18 cellular contexts compared by ENCODE assay signal in the genomic region with DNA sequence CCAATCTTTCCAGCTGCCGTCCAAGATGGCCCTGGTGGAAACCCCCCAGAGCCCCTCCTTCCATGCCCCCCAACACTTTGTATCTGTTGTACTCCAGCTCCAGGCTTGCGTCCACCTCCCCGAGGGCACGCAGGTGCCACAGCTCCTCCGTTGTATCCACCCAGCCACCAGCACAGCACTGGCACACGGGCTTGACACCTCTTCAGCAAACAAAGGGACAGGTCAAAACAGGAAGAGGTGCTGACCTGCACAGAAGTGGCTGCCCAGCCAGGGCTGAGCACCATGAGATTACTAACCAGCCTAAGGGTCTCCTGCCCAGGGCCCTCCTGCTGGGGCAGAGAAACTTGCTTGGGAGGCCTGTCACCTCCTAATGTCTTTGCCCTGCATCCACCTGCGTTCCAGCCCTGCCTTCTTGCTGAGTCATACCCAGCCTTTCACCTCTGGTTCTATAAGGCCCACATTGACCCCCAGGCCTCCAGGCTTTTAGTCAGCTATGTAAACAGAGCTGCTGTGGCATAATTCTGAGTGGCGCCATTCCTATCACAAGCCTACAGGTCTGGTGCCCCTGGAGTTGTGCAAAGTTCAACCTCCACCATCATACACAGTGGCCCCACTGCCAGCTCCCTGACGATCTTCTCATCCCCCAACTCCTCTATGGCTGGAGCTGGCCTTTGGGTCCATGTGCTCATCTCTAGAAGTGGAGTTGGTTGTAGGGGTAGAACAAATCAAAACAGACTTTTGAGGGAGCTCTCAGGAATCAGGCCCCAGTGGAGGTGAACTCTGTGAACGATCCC. TPM values are rescaled to one million over a fixed set of nuclear protein-coding genes. Genes with fewer than 3 reads are reported as not detected.
A peak's percentile ranks its signal among the peaks of the same experiment; 100 is the strongest.
DNase-seq lines count a peak whose midpoint lies in the region; ATAC-seq and TF ChIP-seq lines count a peak whose summit lies in the region.
"Had no signal": no experiment of that assay in that cellular context is flagged by ENCODE, and none has a peak within 500 bp of the region (broad histone marks: within the 10 kb centered on the region; RNA-seq: fewer than 3 reads in every experiment).

No MANE protein-coding gene starts in this region.

- H3K27me3 ChIP-seq in breast epithelium, result no peaks in the 10 kb centered on the region
- H3K27me3 ChIP-seq in CD4-positive, alpha-beta T cell (ENCODE audit: control insufficient read depth, insufficient read depth, low read length), result no peaks in the 10 kb centered on the region
- no peaks in the 10 kb centered on the region for H3K27me3 ChIP-seq in GM23248 (replicated peaks; ENCODE audit: insufficient read depth)
- H3K27me3 ChIP-seq: cardiac muscle cell, esophagus muscularis mucosa, neutrophil had no signal

- TF ChIP-seq CTCF in MCF 10A (IDR thresholded peaks at IDR 0.05; ENCODE audit: unreplicated experiment) (no peak), breast epithelium (IDR thresholded peaks at IDR 0.05) (no peak)
- TF ChIP-seq CTCF in CD4-positive, alpha-beta T cell (IDR thresholded peaks at IDR 0.05), result no peak

- in situ Hi-C loops in GM23248 (cut with MboI), result no loop called here

- no peaks in the 10 kb centered on the region for H3K4me1 ChIP-seq in breast epithelium
- peaks cover 6% of the 10 kb centered on the region; the same call in 1 of the 2 replicates for H3K4me1 ChIP-seq in GM23248 (ENCODE audit: insufficient read depth)

- BruUV-seq in MCF 10A (replicated peaks; lab: Mats Ljungman, UMichigan), result no TSS peak

- CTCF ChIA-PET in MCF 10A (lab: Yijun Ruan, JAX), result interaction anchor here (0.9 to 1.9 kb wide), 4 partner anchors 8 to 356 kb away, joined by 3 to 8 read pairs (median 4); a partner anchor contains a TSS
- CTCF ChIA-PET in CD4-positive, alpha-beta T cell (lab: Charles Lee), result no interaction called here

- peak overlapping the region; percentile 31 for H3K4me3 Mint-ChIP-seq in MCF 10A (ENCODE audit: unreplicated experiment)
- no peak overlapping the region for H3K4me3 Mint-ChIP-seq in CD4-positive, alpha-beta T cell

- ATAC-seq in HG02798 (IDR thresholded peaks at IDR 0.05; ENCODE audit: poor library complexity, unreplicated experiment), result no peak
- no peak for ATAC-seq in CD4-positive, alpha-beta T cell (ENCODE audit: poor library complexity)

- 96 to 98% methylated on average over 10 of the region's 10 CpGs for WGBS in GM23248 (ENCODE audit: low coverage in 1 of 2, low lambda C conversion rate in 2 of 2, missing lambda C conversion rate in 2 of 2), 2 experiments

- H3K9me3 Mint-ChIP-seq in MCF 10A (ENCODE audit: unreplicated experiment), result no peaks in the 10 kb centered on the region
- no peaks in the 10 kb centered on the region for H3K9me3 Mint-ChIP-seq in CD4-positive, alpha-beta T cell

- H4K20me1 ChIP-seq in GM23248 (ENCODE audit: insufficient read depth), result no peaks in the 10 kb centered on the region

- H3K9me3 ChIP-seq in breast epithelium (no peaks in the 10 kb centered on the region), GM23248 (ENCODE audit: low read depth) (no peaks in the 10 kb centered on the region)
- no peaks in the 10 kb centered on the region for H3K9me3 ChIP-seq in CD4-positive, alpha-beta T cell (ENCODE audit: control insufficient read depth, low read length)
- H3K9me3 ChIP-seq: esophagus muscularis mucosa, neutrophil had no signal

- DNase-seq in MCF 10A (ENCODE audit: unreplicated experiment) (peak; percentile 65), breast epithelium (ENCODE audit: low spot score in 2 of 2) (no peak), SW480 (ENCODE audit: low spot score) (peak; percentile 73), kidney tubule cell (ENCODE audit: low spot score) (peak; percentile 86), dermis blood vessel endothelial cell (no peak), GM23248 (no peak)
- no peak for DNase-seq in CD4-positive, alpha-beta T cell
- DNase-seq: activated CD8-positive, alpha-beta memory T cell treated with anti-CD3 and anti-CD28 coated beads for 24 hours; activated naive CD4-positive, alpha-beta T cell; NCI-H1105; NCI-H526; Right ventricle myocardium superior had no signal

- H3K36me3 Mint-ChIP-seq in MCF 10A (ENCODE audit: insufficient read depth, unreplicated experiment), result peaks cover 1% of the 10 kb centered on the region
- peaks cover 26% of the 10 kb centered on the region for H3K36me3 Mint-ChIP-seq in CD4-positive, alpha-beta T cell (ENCODE audit: low read depth)

- H3F3A ChIP-seq in GM23248 (ENCODE audit: insufficient read depth), result 0 out of 2 replicates have a peak, but pooled peaks cover 7% of the 10 kb centered on the region

- no peaks in the 10 kb centered on the region for H3K79me2 ChIP-seq in GM23248 (ENCODE audit: insufficient read depth)

- no peaks in the 10 kb centered on the region for H3K9me2 ChIP-seq in GM23248 (ENCODE audit: insufficient read depth)

- intact Hi-C loops in MCF 10A (cut with micrococcal nuclease), result no loop called here
- intact Hi-C loops in breast epithelium (cut with DNase I; ENCODE audit: low total_unique reads), result no loop called here
- intact Hi-C loops in CD4-positive, alpha-beta T cell (cut with DNase I, micrococcal nuclease), result no loop called here

- H3K4me2 ChIP-seq in GM23248 (ENCODE audit: unreplicated experiment), result no peak overlapping the region

- TF ChIP-seq POLR2A in breast epithelium (IDR thresholded peaks at IDR 0.05), result no peak

- peak overlapping the region; percentile 84 for H3K27ac Mint-ChIP-seq in MCF 10A (ENCODE audit: low read depth, unreplicated experiment)
- no peak overlapping the region for H3K27ac Mint-ChIP-seq in CD4-positive, alpha-beta T cell

- POLR2A ChIA-PET in MCF 10A (lab: Yijun Ruan, JAX), result interaction anchor here (0.7 to 3.1 kb wide), 6 partner anchors 9 to 499 kb away, joined by 3 to 23 read pairs (median 6); no protein-coding TSS in a partner anchor
- POLR2A ChIA-PET in CD4-positive, alpha-beta T cell (lab: Charles Lee), result no interaction called here

- no peak overlapping the region for H2AFZ ChIP-seq in GM23248

- H3K27ac ChIP-seq in breast epithelium, result no peak overlapping the region
- no peak overlapping the region for H3K27ac ChIP-seq in CD4-positive, alpha-beta T cell (ENCODE audit: low read depth, low read length)
- H3K27ac ChIP-seq in GM23248, result no peak overlapping the region
- H3K27ac ChIP-seq: esophagus muscularis mucosa, HL-60, neutrophil had no signal

- no peaks in the 10 kb centered on the region for H3K36me3 ChIP-seq in breast epithelium
- no peaks in the 10 kb centered on the region for H3K36me3 ChIP-seq in GM23248 (ENCODE audit: low read depth)
- H3K36me3 ChIP-seq: cardiac muscle cell, neutrophil had no signal

- H3K9ac ChIP-seq in GM23248, result no peak overlapping the region

- no peak overlapping the region for H3K4me3 ChIP-seq in breast epithelium
- no peak overlapping the region for H3K4me3 ChIP-seq in GM23248
- H3K4me3 ChIP-seq: cardiac muscle cell, esophagus muscularis mucosa, lung had no signal

- no peaks in the 10 kb centered on the region for H3K27me3 Mint-ChIP-seq in MCF 10A (ENCODE audit: insufficient read depth, unreplicated experiment)
- no peaks in the 10 kb centered on the region for H3K27me3 Mint-ChIP-seq in CD4-positive, alpha-beta T cell

- H3K4me1 Mint-ChIP-seq in MCF 10A (ENCODE audit: insufficient read depth, unreplicated experiment), result peaks cover 36% of the 10 kb centered on the region
- no peaks in the 10 kb centered on the region for H3K4me1 Mint-ChIP-seq in CD4-positive, alpha-beta T cell (ENCODE audit: low read depth)

RNA-seq across cellular contexts. Expression of a gene that starts 20.9 kb away (rescaled TPM):
- total RNA-seq in MCF 10A (2022) (3.6 and 4.0 TPM in 2 replicates), breast epithelium (10 to 100 TPM in 1 of 3 donors, 1 to 10 TPM in 2; 5.6 to 12.0 (median 6.2) TPM), dermis blood vessel endothelial cell (2.0 and 2.6 TPM in 2 replicates)
- 1 to 10 TPM; 2.3 to 2.5 TPM for total RNA-seq in CD4-positive, alpha-beta T cell
- 1.9 and 3.0 TPM in 2 replicates for total RNA-seq in GM23248 (2014; rRNA removed; shearing (Covaris generic))
- polyA plus RNA-seq in GM23248 (2016; fragmentation: Nextera tagmentation; extraction: Ambion mirVana), result 7.3 TPM in 2 replicates

RNA-seq across cellular contexts. Expression of a gene that starts 56.7 kb away (rescaled TPM):
- total RNA-seq in MCF 10A (2022) (0.02 and 0.07 TPM in 2 replicates), breast epithelium (10 to 100 TPM in 2 of 3 donors, 1 to 10 TPM in 1; 8.5 to 13.8 (median 11.6) TPM), dermis blood vessel endothelial cell (under 0.01 and 0.19 TPM in 2 replicates)
- total RNA-seq in CD4-positive, alpha-beta T cell, result 1 to 10 TPM; 4.6 to 5.2 TPM
- 0.38 TPM in 1 of 2 replicates, not detected in the other for total RNA-seq in GM23248 (2014; rRNA removed; shearing (Covaris generic))
- 0.08 and 0.09 TPM in 2 replicates for polyA plus RNA-seq in GM23248 (2016; fragmentation: Nextera tagmentation; extraction: Ambion mirVana)

Comparison
In these comparisons a context has a peak if more than half of its experiments do, and no peak if none do; other contexts are left out.
1. DNase-seq: peak in MCF 10A (single experiment), SW480 (single experiment) and kidney tubule cell (single experiment); none in breast epithelium (0 of 2), dermis blood vessel endothelial cell (single experiment), CD4-positive, alpha-beta T cell (0 of 10) and GM23248 (single experiment).